14 cellular contexts compared by ENCODE assay signal in the genomic region with DNA sequence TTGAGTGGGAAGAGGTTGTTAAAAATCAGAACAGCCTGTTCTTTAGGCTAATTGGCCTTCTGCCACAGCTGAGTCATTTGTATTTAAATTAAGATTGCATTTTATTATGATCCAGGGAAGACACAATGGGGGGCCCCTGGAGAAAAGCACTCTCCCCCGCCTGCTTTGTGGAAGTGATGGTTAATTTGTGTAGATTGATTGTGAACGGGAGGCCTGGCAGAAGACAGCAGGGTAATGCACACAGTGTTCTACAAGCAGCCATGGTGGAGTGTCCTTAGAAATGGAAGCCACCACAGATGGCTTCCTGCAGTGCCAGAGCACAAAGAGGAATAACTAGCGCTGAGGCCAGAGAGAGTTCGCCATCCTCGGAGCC. TPM values are rescaled to one million over a fixed set of nuclear protein-coding genes. Genes with fewer than 3 reads are reported as not detected.
DNase-seq lines count a peak whose midpoint lies in the region; TF ChIP-seq lines count a peak whose summit lies in the region.
"Had no signal": no experiment of that assay in that cellular context is flagged by ENCODE, and none has a peak within 500 bp of the region (broad histone marks: within the 10 kb centered on the region; RNA-seq: fewer than 3 reads in every experiment).

No MANE protein-coding gene starts in this region.

- no peak for TF ChIP-seq CTCF in GM13976 (IDR thresholded peaks at IDR 0.05; ENCODE audit: borderline replicate concordance, control extremely low read depth, extremely low read depth, insufficient read depth, missing control alignments)

- H3K27me3 Mint-ChIP-seq in immature natural killer cell (ENCODE audit: low read depth in 3 of 3), result peaks cover 0 to 3% (median 2%) of the 10 kb centered on the region in 3 donors
- H3K27me3 Mint-ChIP-seq: naive thymus-derived CD4-positive, alpha-beta T cell; stimulated activated naive CD8-positive, alpha-beta T cell treated with anti-CD3 and anti-CD28 coated beads, Interleukin-15, Interleukin-2, amounts not matched to agents 100 ng/mL and 50 ng/mL, for 24 hours had no signal

- no peak overlapping the region for H3K4me3 ChIP-seq in GM23248

- H3K36me3 Mint-ChIP-seq in immature natural killer cell, result peaks cover 0 to 4% (median 0%) of the 10 kb centered on the region in 3 donors

- H3K9me2 ChIP-seq in GM23248 (ENCODE audit: insufficient read depth), result no peaks in the 10 kb centered on the region

- H3K4me2 ChIP-seq in GM23248 (ENCODE audit: unreplicated experiment), result peak overlapping the region; percentile 3

- H3K27ac Mint-ChIP-seq in immature natural killer cell, result peak overlapping the region in 1 of 6 donors; percentile 9
- H3K27ac Mint-ChIP-seq: activated B cell treated with CpG ODN at 0.5 μM for 24 hours; stimulated activated naive CD8-positive, alpha-beta T cell treated with anti-CD3 and anti-CD28 coated beads, Interleukin-15, Interleukin-2, amounts not matched to agents 100 ng/mL and 50 ng/mL, for 24 hours had no signal

- H3K4me3 Mint-ChIP-seq in immature natural killer cell, result no peak overlapping the region
- H3K4me3 Mint-ChIP-seq: activated B cell treated with CpG ODN at 0.5 μM for 24 hours; naive thymus-derived CD4-positive, alpha-beta T cell; stimulated activated naive CD8-positive, alpha-beta T cell treated with anti-CD3 and anti-CD28 coated beads, Interleukin-15, Interleukin-2, amounts not matched to agents 100 ng/mL and 50 ng/mL, for 24 hours had no signal

- H3K9me3 Mint-ChIP-seq in immature natural killer cell, result no peaks in the 10 kb centered on the region
- H3K9me3 Mint-ChIP-seq: activated B cell treated with CpG ODN at 0.5 μM for 24 hours; naive thymus-derived CD4-positive, alpha-beta T cell; stimulated activated naive CD8-positive, alpha-beta T cell treated with anti-CD3 and anti-CD28 coated beads, Interleukin-15, Interleukin-2, amounts not matched to agents 100 ng/mL and 50 ng/mL, for 24 hours had no signal

- peak; percentile 66 for DNase-seq in GM23248
- peak; percentile 74 for DNase-seq in NCI-H2081 treated with DMSO at 0.1 percent for 48 hours (lab: John Stamatoyannopoulos, UW)
- DNase-seq in putamen (ENCODE audit: low spot score), result peak; percentile 80
- DNase-seq in stimulated activated CD4-positive, alpha-beta T cell treated with anti-CD3 and anti-CD28 coated beads, Interleukin-12 subunit alpha, Interleukin-12 subunit beta, amount 100 ng/mL, for 4 hours, result no peak
- no peak for DNase-seq in immature natural killer cell
- DNase-seq in GF-D8 (lab: John Stamatoyannopoulos, UW), result no peak
- no peak for DNase-seq in GM13976 (ENCODE audit: low spot score)
- DNase-seq: naive thymus-derived CD4-positive, alpha-beta T cell; NCI-H2029 treated with DMSO at 0.1 percent for 48 hours; SHP77 had no signal

- no peaks in the 10 kb centered on the region for H3K9me3 ChIP-seq in GM23248 (ENCODE audit: low read depth)

- 84 to 88% methylated on average over 5 of the region's 5 CpGs for WGBS in GM23248 (ENCODE audit: low coverage in 1 of 2, low lambda C conversion rate in 2 of 2, missing lambda C conversion rate in 2 of 2), 2 experiments

- no peak overlapping the region for H2AFZ ChIP-seq in GM23248

- H3K4me1 Mint-ChIP-seq in immature natural killer cell, result no peaks in the 10 kb centered on the region
- H3K4me1 Mint-ChIP-seq: activated B cell treated with CpG ODN at 0.5 μM for 24 hours had no signal

- H3F3A ChIP-seq in GM23248 (ENCODE audit: insufficient read depth), result no peaks in the 10 kb centered on the region

- no peaks in the 10 kb centered on the region for H3K36me3 ChIP-seq in GM23248 (ENCODE audit: low read depth)

- in situ Hi-C loops in GM23248 (cut with MboI) (no loop called here), GM13976 (cut with MboI; ENCODE audit: low sequenced_read_pairs, unreplicated experiment) (no loop called here)

- no peaks in the 10 kb centered on the region for H4K20me1 ChIP-seq in GM23248 (ENCODE audit: insufficient read depth)

- peaks cover 17% of the 10 kb centered on the region for H3K4me1 ChIP-seq in GM23248 (ENCODE audit: insufficient read depth)

- H3K79me2 ChIP-seq in GM23248 (ENCODE audit: insufficient read depth), result no peaks in the 10 kb centered on the region

- no peaks in the 10 kb centered on the region for H3K27me3 ChIP-seq in GM23248 (replicated peaks; ENCODE audit: insufficient read depth)

- no peak overlapping the region for H3K9ac ChIP-seq in GM23248

- no peak overlapping the region for H3K27ac ChIP-seq in GM23248
- H3K27ac ChIP-seq in cingulate gyrus (ENCODE audit: low read depth, low read length), result peak overlapping the region; percentile 10

RNA-seq across cellular contexts. Expression of a gene that starts 19.6 kb away (rescaled TPM):
- 4.1 and 4.8 TPM in 2 replicates for total RNA-seq in GM23248 (2014; rRNA removed; shearing (Covaris generic))
- 11.1 and 11.8 TPM in 2 replicates for polyA plus RNA-seq in GM23248 (2016; fragmentation: Nextera tagmentation; extraction: Ambion mirVana)
- polyA plus RNA-seq in immature natural killer cell, result 100 to 1,000 TPM in 1 of 3 donors, 10 to 100 TPM in 2; 70.8 to 292 (median 96.5) TPM
- total RNA-seq: dermis microvascular lymphatic vessel endothelial cell had no signal

Comparison
In these comparisons a context has a peak if more than half of its experiments do, and no peak if none do; other contexts are left out.
1. DNase-seq: peak in GM23248 (single experiment), NCI-H2081 treated with DMSO at 0.1 percent for 48 hours (single experiment) and putamen (single experiment); none in stimulated activated CD4-positive, alpha-beta T cell treated with anti-CD3 and anti-CD28 coated beads, Interleukin-12 subunit alpha, Interleukin-12 subunit beta, amount 100 ng/mL, for 4 hours (single experiment), immature natural killer cell (0 of 3), GF-D8 (single experiment) and GM13976 (single experiment).